ENCODE assay signal across 9 cellular contexts in genomic region chr17:2262146-2262587, GRCh38. TPM values are rescaled to one million over a fixed set of nuclear protein-coding genes. Genes with fewer than 3 reads are reported as not detected.
DNase-seq lines count a peak whose midpoint lies in the region; ATAC-seq lines count a peak whose summit lies in the region.
"Had no signal": no experiment of that assay in that cellular context is flagged by ENCODE, and none has a peak within 500 bp of the region (broad histone marks: within the 10 kb centered on the region; RNA-seq: fewer than 3 reads in every experiment).

No MANE protein-coding gene starts in this region.

- H3K9me3 ChIP-seq in esophagus (ENCODE audit: control insufficient read depth in 2 of 2, insufficient read depth in 1 of 2, low read depth in 1 of 2, low read length in 1 of 2): no peaks in the 10 kb centered on the region
- H3K9me3 ChIP-seq: HAP-1 had no signal

- H3K27ac ChIP-seq in esophagus (ENCODE audit: low read depth in 2 of 2, low read length in 1 of 2): peak overlapping the region; percentile 23 to 40

- peak; percentile 79 for DNase-seq in ELR (ENCODE audit: low read depth)
- peak; percentile 29 for DNase-seq in RKO (ENCODE audit: low spot score)
- no peak for DNase-seq in sciatic nerve (ENCODE audit: low spot score)
- DNase-seq in NCI-H1694 (lab: John Stamatoyannopoulos, UW): no peak
- no peak for DNase-seq in stimulated activated naive CD4-positive, alpha-beta T cell (lab: John Stamatoyannopoulos, UW)
- DNase-seq: endodermal cell had no signal

- intact Hi-C loops in sciatic nerve (cut with DNase I): no loop called here

- peak; percentile 64 for ATAC-seq in sciatic nerve
- ATAC-seq in GM18861 (IDR thresholded peaks at IDR 0.05; ENCODE audit: unreplicated experiment): no peak

- H3K36me3 ChIP-seq in esophagus (ENCODE audit: control insufficient read depth in 2 of 2, insufficient read depth in 2 of 2, low read length in 1 of 2): peaks cover 2 to 4% of the 10 kb centered on the region in 2 donors

- no peaks in the 10 kb centered on the region for H3K4me1 ChIP-seq in esophagus (ENCODE audit: control insufficient read depth in 2 of 2, insufficient read depth in 2 of 2, low read length in 1 of 2)

- WGBS in esophagus, 2 donors: 46 to 68% methylated on average over 1 of the region's 1 CpG

- no peaks in the 10 kb centered on the region for H3K27me3 ChIP-seq in esophagus (ENCODE audit: control insufficient read depth in 1 of 2, insufficient read depth in 2 of 2, low read length in 2 of 2)

- no peak overlapping the region for H3K4me3 ChIP-seq in esophagus (ENCODE audit: low read depth in 1 of 2, low read length in 2 of 2)
- H3K4me3 ChIP-seq: HAP-1 had no signal

RNA-seq across cellular contexts. Expression of gene SMG6, which starts 41.4 kb away (rescaled TPM):
- 10 to 100 TPM; 14.0 to 16.7 TPM for polyA plus RNA-seq in esophagus
- total RNA-seq in sciatic nerve: 58.7 TPM

RNA-seq across cellular contexts. Expression of gene SRR, which starts 41.6 kb away (rescaled TPM):
- 1 to 10 TPM; 2.1 to 4.5 TPM for polyA plus RNA-seq in esophagus
- 10.0 TPM for total RNA-seq in sciatic nerve

Comparison
In these comparisons a context has a peak if more than half of its experiments do, and no peak if none do; other contexts are left out.
1. DNase-seq: peak in ELR (single experiment) and RKO (single experiment); none in sciatic nerve (single experiment), NCI-H1694 (single experiment) and stimulated activated naive CD4-positive, alpha-beta T cell (0 of 6).